In genomic region chr2:26770986-26771586, GRCh38 we compare ENCODE assay signal across 8 cellular contexts. TPM values are rescaled to one million over a fixed set of nuclear protein-coding genes. Genes with fewer than 3 reads are reported as not detected.
DNase-seq lines count a peak whose midpoint lies in the region; ATAC-seq and TF ChIP-seq lines count a peak whose summit lies in the region.

No MANE protein-coding gene starts in this region.

- ATAC-seq in GM19452 (IDR thresholded peaks at IDR 0.05; ENCODE audit: unreplicated experiment) (no peak), HG03354 (IDR thresholded peaks at IDR 0.05; ENCODE audit: poor library complexity, severe bottlenecking, unreplicated experiment) (no peak)

- H3K79me2 ChIP-seq in DOHH2 (ENCODE audit: control insufficient read depth, low read length) = peaks cover 45% of the 10 kb centered on the region

- intact Hi-C loops in spleen (cut with DNase I; ENCODE audit: low total_unique reads) = no loop called here

- no peaks in the 10 kb centered on the region; the same call in 1 of the 2 replicates for H4K20me1 ChIP-seq in DOHH2 (ENCODE audit: control insufficient read depth, insufficient read depth, low read depth, low read length)

- H3K36me3 ChIP-seq in DOHH2 (ENCODE audit: control insufficient read depth, low read length) (peaks cover 10% of the 10 kb centered on the region; the same call in 1 of the 2 replicates), spleen (peaks cover 0 to 40% (median 21%) of the 10 kb centered on the region in 6 donors)

- no peak overlapping the region for H3K4me2 ChIP-seq in DOHH2 (ENCODE audit: low read length)

- no peaks in the 10 kb centered on the region for H3K9me2 ChIP-seq in DOHH2 (replicated peaks; ENCODE audit: control insufficient read depth, low read length)

- in situ Hi-C loops in astrocyte of the spinal cord (cut with HindIII; ENCODE audit: low sequenced_read_pairs) = no loop called here

- H3K4me3 ChIP-seq in DOHH2 (ENCODE audit: low read length) = no peak overlapping the region
- H3K4me3 ChIP-seq in astrocyte of the spinal cord (ENCODE audit: low read depth, low read length) = no peak overlapping the region
- H3K4me3 ChIP-seq in spleen = no peak overlapping the region

- TF ChIP-seq POLR2A in spleen (IDR thresholded peaks at IDR 0.05) = no peak

- H3K4me1 ChIP-seq in DOHH2 (ENCODE audit: control insufficient read depth, low read length) = no peaks in the 10 kb centered on the region
- peaks cover 36 to 82% (median 69%) of the 10 kb centered on the region in 6 donors for H3K4me1 ChIP-seq in spleen

- no peaks in the 10 kb centered on the region for H3F3A ChIP-seq in DOHH2 (ENCODE audit: control insufficient read depth, insufficient read depth)

- TF ChIP-seq CTCF in DOHH2 (IDR thresholded peaks at IDR 0.05; ENCODE audit: low read depth, low read length, poor library complexity, severe bottlenecking) (peak; percentile 55), astrocyte of the spinal cord (IDR thresholded peaks at IDR 0.05; ENCODE audit: low read depth, low read length) (peak; percentile 36), spleen (IDR thresholded peaks at IDR 0.05 in 8 of 11, conservative IDR thresholded peaks at IDR 0.05 in 3 of 11) (peak in 4 of 11 experiments; percentile 5 to 34 (median 16))

- H3K27ac ChIP-seq in DOHH2 (ENCODE audit: low read depth, low read length) = no peak overlapping the region
- H3K27ac ChIP-seq in spleen = peak overlapping the region; percentile 40 to 92 (median 75)

- H3K9me3 ChIP-seq in DOHH2 (ENCODE audit: control insufficient read depth, insufficient read depth, low read length) = no peaks in the 10 kb centered on the region
- no peaks in the 10 kb centered on the region for H3K9me3 ChIP-seq in spleen

- WGBS in spleen, 5 donors = 56 to 80% (median 74%) methylated on average over 2 to 6 of the region's 6 CpGs

- peak; percentile 83 for DNase-seq in NCI-H2171 (lab: John Stamatoyannopoulos, UW)
- peak; percentile 71 for DNase-seq in astrocyte of the spinal cord (ENCODE audit: low read depth, low spot score)
- DNase-seq in hippocampal formation (lab: John Stamatoyannopoulos, UW) = peak; percentile 56 to 61
- no peak for DNase-seq in spleen
- DNase-seq in HuH-7 (ENCODE audit: low spot score) = no peak

- H3K27me3 ChIP-seq in DOHH2 (ENCODE audit: control insufficient read depth, low read length) (no peaks in the 10 kb centered on the region), spleen (replicated peaks in 1 of 7) (no peaks in the 10 kb centered on the region)

RNA-seq across cellular contexts. Expression of gene SLC35F6, which starts 7.0 kb away (rescaled TPM):
- total RNA-seq in spleen = 10 to 100 TPM; 28.3 to 50.2 (median 40.0) TPM
- polyA plus RNA-seq in spleen = 10 to 100 TPM in 1 of 3 donors, 1 to 10 TPM in 2; 5.3 to 10.9 (median 7.0) TPM

RNA-seq across cellular contexts. Expression of gene CENPA, which starts 14.8 kb away (rescaled TPM):
- 1 to 10 TPM in 6 of 7 donors, not detected in 1; 1.1 to 7.3 (median 4.2) TPM for total RNA-seq in spleen
- polyA plus RNA-seq in spleen = 1 to 10 TPM in 2 of 3 donors, under 1 TPM in 1; 0.80 to 5.5 (median 2.5) TPM

Comparison
In these comparisons a context has a peak if more than half of its experiments do, and no peak if none do; other contexts are left out.
1. DNase-seq: peak in NCI-H2171 (single experiment), astrocyte of the spinal cord (single experiment) and hippocampal formation (2 of 2); none in spleen (single experiment) and HuH-7 (single experiment).